Comparison of ENCODE assay signal across 8 cellular contexts in the genomic region with DNA sequence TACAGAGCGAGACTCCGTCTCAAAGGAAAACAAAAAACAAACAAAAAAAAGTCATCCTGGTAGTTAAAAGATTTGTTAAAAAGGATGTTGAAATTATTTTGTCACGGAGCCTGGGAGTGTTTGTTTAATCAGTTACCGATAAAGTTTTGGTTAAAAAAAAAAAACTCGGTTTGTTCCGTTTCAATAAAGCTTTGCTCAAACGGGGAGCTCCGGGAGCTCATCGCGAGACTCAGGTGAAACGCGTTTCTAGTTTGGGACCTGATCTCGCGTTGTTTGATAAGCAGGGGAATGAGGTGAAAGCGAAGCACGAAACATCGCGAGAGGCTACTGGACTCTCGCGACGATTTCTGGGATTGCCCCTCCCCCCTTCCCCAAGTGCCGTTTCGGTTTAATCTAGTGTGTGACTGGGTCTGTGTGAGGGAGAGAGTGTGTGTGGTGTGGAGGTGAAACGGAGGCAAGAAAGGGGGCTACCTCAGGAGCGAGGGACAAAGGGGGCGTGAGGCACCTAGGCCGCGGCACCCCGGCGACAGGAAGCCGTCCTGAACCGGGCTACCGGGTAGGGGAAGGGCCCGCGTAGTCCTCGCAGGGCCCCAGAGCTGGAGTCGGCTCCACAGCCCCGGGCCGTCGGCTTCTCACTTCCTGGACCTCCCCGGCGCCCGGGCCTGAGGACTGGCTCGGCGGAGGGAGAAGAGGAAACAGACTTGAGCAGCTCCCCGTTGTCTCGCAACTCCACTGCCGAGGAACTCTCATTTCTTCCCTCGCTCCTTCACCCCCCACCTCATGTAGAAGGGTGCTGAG. TPM values are rescaled to one million over a fixed set of nuclear protein-coding genes. Genes with fewer than 3 reads are reported as not detected.
DNase-seq lines count a peak whose midpoint lies in the region; ATAC-seq and TF ChIP-seq lines count a peak whose summit lies in the region.

A gene (plus strand): TSS at position 374 of the 798 bp plus-strand sequence. CDS start 586 bp downstream, outside the sequence.

- H3K9me3 Mint-ChIP-seq in activated B cell treated with CpG ODN at 0.5 μM for 24 hours (no peaks in the 10 kb centered on the region), immature natural killer cell (no peaks in the 10 kb centered on the region)

- H3K36me3 Mint-ChIP-seq in activated B cell treated with CpG ODN at 0.5 μM for 24 hours (ENCODE audit: low read depth), result peaks cover 24% of the 10 kb centered on the region
- no peaks in the 10 kb centered on the region for H3K36me3 Mint-ChIP-seq in immature natural killer cell

- H3K4me3 ChIP-seq in AG04449 (ENCODE audit: low read depth, low read length), result peak within 1 kb of the TSS; percentile 98

- TF ChIP-seq CTCF in AG04449 (IDR thresholded peaks at IDR 0.05; ENCODE audit: insufficient read depth, low read length, missing control alignments) (no peak), activated B cell treated with CpG ODN at 0.5 μM for 24 hours (IDR thresholded peaks at IDR 0.05) (no peak)

- peaks cover 50% of the 10 kb centered on the region for H3K4me1 Mint-ChIP-seq in activated B cell treated with CpG ODN at 0.5 μM for 24 hours
- peaks cover 50 to 51% of the 10 kb centered on the region in 2 donors for H3K4me1 Mint-ChIP-seq in immature natural killer cell

- ATAC-seq in GM18907 (IDR thresholded peaks at IDR 0.05; ENCODE audit: unreplicated experiment) (peak; percentile 83), HG03175 (IDR thresholded peaks at IDR 0.05; ENCODE audit: unreplicated experiment) (peak; percentile 76), activated B cell treated with CpG ODN at 0.5 μM for 24 hours (ENCODE audit: low read depth) (peak; percentile 87)

- peak within 1 kb of the TSS; percentile 84 for H3K27ac ChIP-seq in caudate nucleus (ENCODE audit: low read depth, low read length)

- DNase-seq in AG04449 (ENCODE audit: low read depth, low spot score), result peak; percentile 94
- peak; percentile 99 for DNase-seq in NCI-H345 (lab: John Stamatoyannopoulos, UW)
- DNase-seq in activated B cell treated with CpG ODN at 0.5 μM for 24 hours, result peak; percentile 87
- peak; percentile 54 to 99 (median 92) for DNase-seq in caudate nucleus (lab: John Stamatoyannopoulos, UW)
- peak; percentile 94 to 96 (median 96) for DNase-seq in immature natural killer cell
- DNase-seq in smooth muscle cell of the brain vasculature (ENCODE audit: low read depth, low spot score), result peak; percentile 98

- CTCF ChIA-PET in AG04449 (lab: Yijun Ruan, JAX) (interaction anchor here (0.6 to 2.4 kb wide), 5 partner anchors 10 to 209 kb away, joined by 3 to 11 read pairs (median 5); a partner anchor contains a TSS), activated B cell treated with CpG ODN at 0.5 μM for 24 hours (lab: Charles Lee) (interaction anchor here (0.7 to 1.2 kb wide), 2 partner anchors 9 to 10 kb away, joined by 3 to 5 read pairs; a partner anchor contains a TSS)

- intact Hi-C loops in activated B cell treated with CpG ODN at 0.5 μM for 24 hours (cut with micrococcal nuclease), result loop anchor here (1.0 to 2.0 kb wide), 8 partner anchors 10 to 709 kb away; a partner anchor contains a TSS

- peak within 1 kb of the TSS; percentile 97 for H3K4me3 Mint-ChIP-seq in activated B cell treated with CpG ODN at 0.5 μM for 24 hours
- peak within 1 kb of the TSS; percentile 93 to 97 (median 94) for H3K4me3 Mint-ChIP-seq in immature natural killer cell

- POLR2A ChIA-PET in AG04449 (lab: Yijun Ruan, JAX), result interaction anchor here (0.6 to 2.4 kb wide), 7 partner anchors 11 to 226 kb away, joined by 3 to 43 read pairs (median 3); a partner anchor contains a TSS
- POLR2A ChIA-PET in activated B cell treated with CpG ODN at 0.5 μM for 24 hours (lab: Charles Lee), result interaction anchor here (0.6 to 5.8 kb wide), 32 partner anchors 9 to 709 kb away, joined by 3 to 253 read pairs (median 4); a partner anchor contains a TSS

- H3K27me3 Mint-ChIP-seq in activated B cell treated with CpG ODN at 0.5 μM for 24 hours, result no peaks in the 10 kb centered on the region
- H3K27me3 Mint-ChIP-seq in immature natural killer cell (ENCODE audit: low read depth in 3 of 3), result peaks cover 6 to 23% (median 13%) of the 10 kb centered on the region in 3 donors

- H3K27ac Mint-ChIP-seq in activated B cell treated with CpG ODN at 0.5 μM for 24 hours (peak within 1 kb of the TSS; percentile 98), immature natural killer cell (peak within 1 kb of the TSS; percentile 95 to 99 (median 96))

RNA-seq across cellular contexts. Expression of the gene that starts here (rescaled TPM):
- 100 and 118 TPM in 2 replicates for total RNA-seq in activated B cell treated with CpG ODN at 0.5 μM for 24 hours
- polyA plus RNA-seq in immature natural killer cell, result 1 to 10 TPM in 2 of 3 donors, under 1 TPM in 1; 0.12 to 5.9 (median 1.7) TPM

Comparison
In these comparisons a context has a peak if more than half of its experiments do, and no peak if none do; other contexts are left out.
1. Peak in every context shown above with its lines: DNase-seq, ATAC-seq, H3K4me3 ChIP-seq and H3K27ac ChIP-seq.